In genomic region chr1:8816306-8816705, GRCh38 we compare ENCODE assay signal across 1 cellular context.
TF ChIP-seq lines count a peak whose summit lies in the region.

No MANE protein-coding gene starts in this region.

TF ChIP-seq in H1, 55 proteins besides CTCF, POLR2A, EP300 and RAD21 (continued from another document):
- TF ChIP-seq CHD7 (IDR thresholded peaks at IDR 0.05; ENCODE audit: insufficient replicate concordance, low read length), result no peak
- TF ChIP-seq NRF1 (IDR thresholded peaks at IDR 0.05; ENCODE audit: low read depth, low read length), result no peak
- no peak for TF ChIP-seq RFX5 (IDR thresholded peaks at IDR 0.05; ENCODE audit: borderline replicate concordance, low read depth, low read length)
- TF ChIP-seq RNF2 (IDR thresholded peaks at IDR 0.05; ENCODE audit: borderline replicate concordance, low read depth, low read length, missing control alignments, poor library complexity, severe bottlenecking), result no peak
